In the genomic region with DNA sequence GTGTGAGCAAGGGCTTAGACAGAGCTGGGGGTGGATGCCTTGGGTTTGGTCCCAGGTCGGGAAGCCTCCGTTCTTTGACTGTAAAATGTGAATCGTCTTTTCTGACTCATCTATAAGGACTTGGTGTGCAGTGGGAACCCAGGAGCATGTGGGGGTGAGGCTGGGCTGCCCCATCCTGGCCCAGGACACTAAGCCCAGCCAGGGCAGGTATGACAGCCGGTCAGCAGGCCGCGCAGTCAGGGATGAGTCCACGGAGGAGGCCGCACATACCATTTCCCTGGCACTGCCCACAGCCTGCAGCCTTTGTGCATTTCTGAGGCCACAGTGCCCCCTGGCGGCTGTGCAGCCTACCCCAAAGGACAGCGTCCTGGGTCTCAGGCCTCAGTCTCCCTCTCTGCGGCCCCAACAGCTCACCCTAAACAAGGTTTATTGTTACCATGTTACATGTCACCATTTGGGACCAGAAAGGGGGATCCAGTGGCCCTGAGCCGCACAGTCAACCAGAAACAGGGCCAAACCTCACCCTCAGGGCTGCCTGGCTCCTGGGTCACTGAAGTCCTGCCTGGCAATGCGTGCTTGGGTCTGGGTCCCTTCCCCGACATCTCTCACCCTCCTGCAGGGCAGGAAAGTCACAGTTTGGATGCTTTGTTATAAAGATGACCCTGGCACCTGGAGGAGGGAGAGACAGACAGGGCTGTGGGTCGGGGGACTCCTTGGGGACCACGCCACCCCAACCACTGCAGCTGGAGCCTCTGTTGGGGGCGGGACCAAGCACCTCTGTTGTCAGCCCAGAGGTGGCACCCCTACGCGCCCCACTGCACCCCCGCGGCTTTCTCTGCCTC, we compare ENCODE assay signal across 1 cellular context.
TF ChIP-seq lines count a peak whose summit lies in the region.

No MANE protein-coding gene starts in this region.

TF ChIP-seq in HepG2, 621 proteins besides CTCF, POLR2A, EP300 and RAD21 (continued from another document and continues in another):
- TF ChIP-seq, protein P1, sequence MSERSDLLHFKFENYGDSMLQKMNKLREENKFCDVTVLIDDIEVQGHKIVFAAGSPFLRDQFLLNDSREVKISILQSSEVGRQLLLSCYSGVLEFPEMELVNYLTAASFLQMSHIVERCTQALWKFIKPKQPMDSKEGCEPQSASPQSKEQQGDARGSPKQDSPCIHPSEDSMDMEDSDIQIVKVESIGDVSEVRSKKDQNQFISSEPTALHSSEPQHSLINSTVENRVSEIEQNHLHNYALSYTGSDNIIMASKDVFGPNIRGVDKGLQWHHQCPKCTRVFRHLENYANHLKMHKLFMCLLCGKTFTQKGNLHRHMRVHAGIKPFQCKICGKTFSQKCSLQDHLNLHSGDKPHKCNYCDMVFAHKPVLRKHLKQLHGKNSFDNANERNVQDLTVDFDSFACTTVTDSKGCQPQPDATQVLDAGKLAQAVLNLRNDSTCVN (CRISPR knock-in tag; IDR thresholded peaks at IDR 0.05; ENCODE audit: borderline replicate concordance), result 0 out of 2 replicates have a peak, but pooled peaks have one; percentile 51
- TF ChIP-seq CEBPG (CRISPR knock-in tag; IDR thresholded peaks at IDR 0.05), result no peak
- TF ChIP-seq, protein P2, sequence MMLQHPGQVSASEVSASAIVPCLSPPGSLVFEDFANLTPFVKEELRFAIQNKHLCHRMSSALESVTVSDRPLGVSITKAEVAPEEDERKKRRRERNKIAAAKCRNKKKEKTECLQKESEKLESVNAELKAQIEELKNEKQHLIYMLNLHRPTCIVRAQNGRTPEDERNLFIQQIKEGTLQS (CRISPR knock-in tag; IDR thresholded peaks at IDR 0.05), result peak; percentile 22; the same call in 1 of the 2 replicates
- peak; percentile 89 for TF ChIP-seq MTERF4 (CRISPR knock-in tag; IDR thresholded peaks at IDR 0.05)
- no peak for TF ChIP-seq ZNF782 (CRISPR knock-in tag; IDR thresholded peaks at IDR 0.05; ENCODE audit: borderline replicate concordance)
- no peak for TF ChIP-seq ZNF382 (CRISPR knock-in tag; IDR thresholded peaks at IDR 0.05; ENCODE audit: borderline replicate concordance)
- TF ChIP-seq NFE2L1 (CRISPR knock-in tag; IDR thresholded peaks at IDR 0.05; ENCODE audit: borderline replicate concordance), result no peak
- TF ChIP-seq ZNF83 (CRISPR knock-in tag; IDR thresholded peaks at IDR 0.05; ENCODE audit: borderline replicate concordance), result no peak
- TF ChIP-seq ZNF468 (CRISPR knock-in tag; IDR thresholded peaks at IDR 0.05), result no peak
- no peak for TF ChIP-seq ZNF639 (CRISPR knock-in tag; conservative IDR thresholded peaks at IDR 0.05)
- TF ChIP-seq RAD51 (IDR thresholded peaks at IDR 0.05; ENCODE audit: borderline replicate concordance), result no peak
- TF ChIP-seq PRDM10 (CRISPR knock-in tag; IDR thresholded peaks at IDR 0.05; ENCODE audit: low read depth), result peak; percentile 79; the same call in 1 of the 2 replicates
- TF ChIP-seq, protein P3, sequence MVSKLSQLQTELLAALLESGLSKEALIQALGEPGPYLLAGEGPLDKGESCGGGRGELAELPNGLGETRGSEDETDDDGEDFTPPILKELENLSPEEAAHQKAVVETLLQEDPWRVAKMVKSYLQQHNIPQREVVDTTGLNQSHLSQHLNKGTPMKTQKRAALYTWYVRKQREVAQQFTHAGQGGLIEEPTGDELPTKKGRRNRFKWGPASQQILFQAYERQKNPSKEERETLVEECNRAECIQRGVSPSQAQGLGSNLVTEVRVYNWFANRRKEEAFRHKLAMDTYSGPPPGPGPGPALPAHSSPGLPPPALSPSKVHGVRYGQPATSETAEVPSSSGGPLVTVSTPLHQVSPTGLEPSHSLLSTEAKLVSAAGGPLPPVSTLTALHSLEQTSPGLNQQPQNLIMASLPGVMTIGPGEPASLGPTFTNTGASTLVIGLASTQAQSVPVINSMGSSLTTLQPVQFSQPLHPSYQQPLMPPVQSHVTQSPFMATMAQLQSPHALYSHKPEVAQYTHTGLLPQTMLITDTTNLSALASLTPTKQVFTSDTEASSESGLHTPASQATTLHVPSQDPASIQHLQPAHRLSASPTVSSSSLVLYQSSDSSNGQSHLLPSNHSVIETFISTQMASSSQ (IDR thresholded peaks at IDR 0.05; ENCODE audit: low read depth), result no peak
- TF ChIP-seq, protein P3 (CRISPR knock-in tag; IDR thresholded peaks at IDR 0.05; ENCODE audit: borderline replicate concordance), result no peak; the same call in 1 of the 2 replicates
- TF ChIP-seq SKI (IDR thresholded peaks at IDR 0.05; ENCODE audit: partially characterized antibody), result no peak
- 0 out of 2 replicates have a peak, but pooled peaks have one; percentile 5 for TF ChIP-seq CSRNP1 (CRISPR knock-in tag; IDR thresholded peaks at IDR 0.05)
- TF ChIP-seq ZNF781 (CRISPR knock-in tag; IDR thresholded peaks at IDR 0.05; ENCODE audit: borderline replicate concordance, not compliant biosample characterization), result no peak
- no peak for TF ChIP-seq BRCA1 (CRISPR knock-in tag; IDR thresholded peaks at IDR 0.05)
- peak; percentile 99 for TF ChIP-seq HNRNPL (IDR thresholded peaks at IDR 0.05; ENCODE audit: low read depth, low read length)
- TF ChIP-seq MTA1 (CRISPR knock-in tag; IDR thresholded peaks at IDR 0.05; ENCODE audit: borderline replicate concordance), result peak; percentile 62; the same call in 1 of the 2 replicates
- no peak for TF ChIP-seq CAMTA2 (CRISPR knock-in tag; IDR thresholded peaks at IDR 0.05; ENCODE audit: borderline replicate concordance)
- TF ChIP-seq NFYB (CRISPR knock-in tag; IDR thresholded peaks at IDR 0.05), result no peak
- TF ChIP-seq SP4 (CRISPR knock-in tag; IDR thresholded peaks at IDR 0.05), result 0 out of 2 replicates have a peak, but pooled peaks have one; percentile 26
- no peak for TF ChIP-seq ZNF333 (CRISPR knock-in tag; IDR thresholded peaks at IDR 0.05; ENCODE audit: borderline replicate concordance)
- TF ChIP-seq TAF1 (CRISPR knock-in tag; IDR thresholded peaks at IDR 0.05), result no peak
- TF ChIP-seq ZNF670 (CRISPR knock-in tag; IDR thresholded peaks at IDR 0.05; ENCODE audit: borderline replicate concordance), result no peak
- TF ChIP-seq SOX6 (IDR thresholded peaks at IDR 0.05), result no peak
- TF ChIP-seq SOX6 (CRISPR knock-in tag; IDR thresholded peaks at IDR 0.05), result 0 out of 2 replicates have a peak, but pooled peaks have one; percentile 23
- no peak for TF ChIP-seq ZNF446 (CRISPR knock-in tag; IDR thresholded peaks at IDR 0.05)
- no peak for TF ChIP-seq ZBTB14 (CRISPR knock-in tag; IDR thresholded peaks at IDR 0.05)
- no peak for TF ChIP-seq ZNF652 (CRISPR knock-in tag; IDR thresholded peaks at IDR 0.05; ENCODE audit: borderline replicate concordance, low read depth)
- TF ChIP-seq, protein P4, sequence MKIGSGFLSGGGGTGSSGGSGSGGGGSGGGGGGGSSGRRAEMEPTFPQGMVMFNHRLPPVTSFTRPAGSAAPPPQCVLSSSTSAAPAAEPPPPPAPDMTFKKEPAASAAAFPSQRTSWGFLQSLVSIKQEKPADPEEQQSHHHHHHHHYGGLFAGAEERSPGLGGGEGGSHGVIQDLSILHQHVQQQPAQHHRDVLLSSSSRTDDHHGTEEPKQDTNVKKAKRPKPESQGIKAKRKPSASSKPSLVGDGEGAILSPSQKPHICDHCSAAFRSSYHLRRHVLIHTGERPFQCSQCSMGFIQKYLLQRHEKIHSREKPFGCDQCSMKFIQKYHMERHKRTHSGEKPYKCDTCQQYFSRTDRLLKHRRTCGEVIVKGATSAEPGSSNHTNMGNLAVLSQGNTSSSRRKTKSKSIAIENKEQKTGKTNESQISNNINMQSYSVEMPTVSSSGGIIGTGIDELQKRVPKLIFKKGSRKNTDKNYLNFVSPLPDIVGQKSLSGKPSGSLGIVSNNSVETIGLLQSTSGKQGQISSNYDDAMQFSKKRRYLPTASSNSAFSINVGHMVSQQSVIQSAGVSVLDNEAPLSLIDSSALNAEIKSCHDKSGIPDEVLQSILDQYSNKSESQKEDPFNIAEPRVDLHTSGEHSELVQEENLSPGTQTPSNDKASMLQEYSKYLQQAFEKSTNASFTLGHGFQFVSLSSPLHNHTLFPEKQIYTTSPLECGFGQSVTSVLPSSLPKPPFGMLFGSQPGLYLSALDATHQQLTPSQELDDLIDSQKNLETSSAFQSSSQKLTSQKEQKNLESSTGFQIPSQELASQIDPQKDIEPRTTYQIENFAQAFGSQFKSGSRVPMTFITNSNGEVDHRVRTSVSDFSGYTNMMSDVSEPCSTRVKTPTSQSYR (CRISPR knock-in tag; IDR thresholded peaks at IDR 0.05; ENCODE audit: borderline replicate concordance), result no peak
- 0 out of 2 replicates have a peak, but pooled peaks have one; percentile 23 for TF ChIP-seq ELF3 (CRISPR knock-in tag; IDR thresholded peaks at IDR 0.05)
- no peak for TF ChIP-seq LCORL (IDR thresholded peaks at IDR 0.05)
- TF ChIP-seq LCORL (CRISPR knock-in tag; IDR thresholded peaks at IDR 0.05), result peak; percentile 92
- no peak for TF ChIP-seq GTF3A (CRISPR knock-in tag; conservative IDR thresholded peaks at IDR 0.05)
- TF ChIP-seq SATB2 (CRISPR knock-in tag; IDR thresholded peaks at IDR 0.05), result no peak
- no peak for TF ChIP-seq HNRNPH1 (optimal IDR thresholded peaks at IDR 0.05; ENCODE audit: low read depth, low read length)
- no peak for TF ChIP-seq ZKSCAN8 (CRISPR knock-in tag; IDR thresholded peaks at IDR 0.05; ENCODE audit: borderline replicate concordance)
- TF ChIP-seq ZNF562 (CRISPR knock-in tag; IDR thresholded peaks at IDR 0.05; ENCODE audit: borderline replicate concordance), result no peak
- TF ChIP-seq BHLHE40 (IDR thresholded peaks at IDR 0.05; ENCODE audit: low read length), result no peak
